Comparison of ENCODE assay signal across 26 cellular contexts in genomic region chr1:32915766-32916455, GRCh38. TPM values are rescaled to one million over a fixed set of nuclear protein-coding genes. Genes with fewer than 3 reads are reported as not detected.
DNase-seq lines count a peak whose midpoint lies in the region; ATAC-seq and TF ChIP-seq lines count a peak whose summit lies in the region.
"Had no signal": no experiment of that assay in that cellular context is flagged by ENCODE, and none has a peak within 500 bp of the region (broad histone marks: within the 10 kb centered on the region; RNA-seq: fewer than 3 reads in every experiment).

No MANE protein-coding gene starts in this region.

- H3K36me3 Mint-ChIP-seq in activated CD8-positive, alpha-beta T cell treated with anti-CD3 and anti-CD28 coated beads, Interleukin-2, amount 10 ng/mL, durations not matched to agents 7 days and 5 days (ENCODE audit: low read depth), result no peaks in the 10 kb centered on the region
- H3K36me3 Mint-ChIP-seq in T-helper 17 cell (ENCODE audit: low read depth), result no peaks in the 10 kb centered on the region
- H3K36me3 Mint-ChIP-seq: CD14-positive monocyte; CD8-positive, alpha-beta memory T cell had no signal

- no peaks in the 10 kb centered on the region for H3K9me3 Mint-ChIP-seq in activated CD8-positive, alpha-beta T cell treated with anti-CD3 and anti-CD28 coated beads, Interleukin-2, amount 10 ng/mL, durations not matched to agents 7 days and 5 days (ENCODE audit: insufficient read depth)
- H3K9me3 Mint-ChIP-seq: CD8-positive, alpha-beta memory T cell had no signal

- ATAC-seq in HG03159 (IDR thresholded peaks at IDR 0.05; ENCODE audit: unreplicated experiment), result no peak
- ATAC-seq in activated CD8-positive, alpha-beta T cell treated with anti-CD3 and anti-CD28 coated beads, Interleukin-2, amount 10 ng/mL, durations not matched to agents 7 days and 5 days, result no peak
- ATAC-seq in T-helper 17 cell, result no peak
- ATAC-seq: HCT116, Panc1 had no signal

- CTCF ChIA-PET in activated CD8-positive, alpha-beta T cell treated with anti-CD3 and anti-CD28 coated beads, Interleukin-2, amount 10 ng/mL, durations not matched to agents 7 days and 5 days (lab: Charles Lee), result interaction anchor here (1.8 kb wide), 1 partner anchor 40 kb away, joined by 4 read pairs; no protein-coding TSS in a partner anchor

- no peak overlapping the region for H3K4me3 Mint-ChIP-seq in activated CD8-positive, alpha-beta T cell treated with anti-CD3 and anti-CD28 coated beads, Interleukin-2, amount 10 ng/mL, durations not matched to agents 7 days and 5 days
- H3K4me3 Mint-ChIP-seq in T-helper 17 cell, result no peak overlapping the region
- H3K4me3 Mint-ChIP-seq: CD8-positive, alpha-beta memory T cell had no signal

- H3K9me3 ChIP-seq in T-helper 17 cell (ENCODE audit: control insufficient read depth, low read length, poor library complexity, severe bottlenecking), result no peaks in the 10 kb centered on the region
- H3K9me3 ChIP-seq: BE2C, MG63 had no signal

- DNase-seq in AG10803 (ENCODE audit: low read depth) (peak; percentile 22), HS-5 (ENCODE audit: low read depth) (peak; percentile 32), amniotic epithelial cell (ENCODE audit: low read depth) (peak; percentile 19), foreskin melanocyte (peak; percentile 64), T-helper 17 cell (no peak)
- DNase-seq in activated CD8-positive, alpha-beta T cell treated with anti-CD3 and anti-CD28 coated beads, Interleukin-2, amount 10 ng/mL, durations not matched to agents 7 days and 5 days, result no peak
- DNase-seq in activated naive CD4-positive, alpha-beta T cell treated with Interleukin-2 at 50 U/mL for 16 hours, result no peak
- DNase-seq: BE2C; Calu3; CD8-positive, alpha-beta memory T cell; DMS79 treated with DMSO at 0.1 percent for 48 hours; GOT3; KBM-7; MG63; NCI-H1105 treated with DMSO at 0.1 percent for 48 hours; NCI-H2029; NCI-H446; NCI-H524 treated with DMSO at 0.1 percent for 48 hours; SHP77 had no signal

- no peak for TF ChIP-seq CTCF in AG10803 (conservative IDR thresholded peaks at IDR 0.05; ENCODE audit: low read length)

- peaks cover 41% of the 10 kb centered on the region for H3K27me3 Mint-ChIP-seq in activated CD8-positive, alpha-beta T cell treated with anti-CD3 and anti-CD28 coated beads, Interleukin-2, amount 10 ng/mL, durations not matched to agents 7 days and 5 days (ENCODE audit: low read depth)
- peaks cover 36% of the 10 kb centered on the region for H3K27me3 Mint-ChIP-seq in T-helper 17 cell

- H3K27ac Mint-ChIP-seq in activated CD8-positive, alpha-beta T cell treated with anti-CD3 and anti-CD28 coated beads, Interleukin-2, amount 10 ng/mL, durations not matched to agents 7 days and 5 days, result no peak overlapping the region
- no peak overlapping the region for H3K27ac Mint-ChIP-seq in T-helper 17 cell
- H3K27ac Mint-ChIP-seq: CD14-positive monocyte; CD8-positive, alpha-beta memory T cell had no signal

- POLR2A ChIA-PET in activated CD8-positive, alpha-beta T cell treated with anti-CD3 and anti-CD28 coated beads, Interleukin-2, amount 10 ng/mL, durations not matched to agents 7 days and 5 days (lab: Charles Lee), result no interaction called here

- H3K4me1 Mint-ChIP-seq in activated CD8-positive, alpha-beta T cell treated with anti-CD3 and anti-CD28 coated beads, Interleukin-2, amount 10 ng/mL, durations not matched to agents 7 days and 5 days (ENCODE audit: low read depth), result peaks cover 18% of the 10 kb centered on the region
- peaks cover 4% of the 10 kb centered on the region for H3K4me1 Mint-ChIP-seq in T-helper 17 cell

- H3K4me3 ChIP-seq in AG10803 (ENCODE audit: low read length), result no peak overlapping the region
- H3K4me3 ChIP-seq: MG63 had no signal

RNA-seq across cellular contexts. Expression of gene TMEM54, which starts 14.7 kb away (rescaled TPM):
- not detected for total RNA-seq in activated CD8-positive, alpha-beta T cell treated with anti-CD3 and anti-CD28 coated beads, Interleukin-2, amount 10 ng/mL, durations not matched to agents 7 days and 5 days
- total RNA-seq in T-helper 17 cell, result not detected

RNA-seq across cellular contexts. Expression of gene HPCA, which starts 29.6 kb away (rescaled TPM):
- not detected for total RNA-seq in activated CD8-positive, alpha-beta T cell treated with anti-CD3 and anti-CD28 coated beads, Interleukin-2, amount 10 ng/mL, durations not matched to agents 7 days and 5 days
- not detected for total RNA-seq in T-helper 17 cell
- total RNA-seq: Calu3; CD8-positive, alpha-beta memory T cell; G401; HT1080; SK-MEL-5 had no signal

RNA-seq across cellular contexts. Expression of gene FNDC5, which starts 45.2 kb away (rescaled TPM):
- not detected for total RNA-seq in activated CD8-positive, alpha-beta T cell treated with anti-CD3 and anti-CD28 coated beads, Interleukin-2, amount 10 ng/mL, durations not matched to agents 7 days and 5 days
- total RNA-seq in T-helper 17 cell, result not detected
- total RNA-seq: Calu3; CD8-positive, alpha-beta memory T cell had no signal

RNA-seq across cellular contexts. Expression of gene RNF19B, which starts 48.7 kb away (rescaled TPM):
- 10 to 100 TPM; 14.0 to 15.8 TPM for total RNA-seq in activated CD8-positive, alpha-beta T cell treated with anti-CD3 and anti-CD28 coated beads, Interleukin-2, amount 10 ng/mL, durations not matched to agents 7 days and 5 days
- total RNA-seq in T-helper 17 cell, result 10 to 100 TPM; 67.1 to 87.7 TPM

Comparison
In these comparisons a context has a peak if more than half of its experiments do, and no peak if none do; other contexts are left out.
1. DNase-seq: peak in AG10803 (single experiment), HS-5 (single experiment), amniotic epithelial cell (single experiment) and foreskin melanocyte (single experiment); none in activated CD8-positive, alpha-beta T cell treated with anti-CD3 and anti-CD28 coated beads, Interleukin-2, amount 10 ng/mL, durations not matched to agents 7 days and 5 days (single experiment), activated naive CD4-positive, alpha-beta T cell treated with Interleukin-2 at 50 U/mL for 16 hours (single experiment) and T-helper 17 cell (0 of 3).